In the genomic region with DNA sequence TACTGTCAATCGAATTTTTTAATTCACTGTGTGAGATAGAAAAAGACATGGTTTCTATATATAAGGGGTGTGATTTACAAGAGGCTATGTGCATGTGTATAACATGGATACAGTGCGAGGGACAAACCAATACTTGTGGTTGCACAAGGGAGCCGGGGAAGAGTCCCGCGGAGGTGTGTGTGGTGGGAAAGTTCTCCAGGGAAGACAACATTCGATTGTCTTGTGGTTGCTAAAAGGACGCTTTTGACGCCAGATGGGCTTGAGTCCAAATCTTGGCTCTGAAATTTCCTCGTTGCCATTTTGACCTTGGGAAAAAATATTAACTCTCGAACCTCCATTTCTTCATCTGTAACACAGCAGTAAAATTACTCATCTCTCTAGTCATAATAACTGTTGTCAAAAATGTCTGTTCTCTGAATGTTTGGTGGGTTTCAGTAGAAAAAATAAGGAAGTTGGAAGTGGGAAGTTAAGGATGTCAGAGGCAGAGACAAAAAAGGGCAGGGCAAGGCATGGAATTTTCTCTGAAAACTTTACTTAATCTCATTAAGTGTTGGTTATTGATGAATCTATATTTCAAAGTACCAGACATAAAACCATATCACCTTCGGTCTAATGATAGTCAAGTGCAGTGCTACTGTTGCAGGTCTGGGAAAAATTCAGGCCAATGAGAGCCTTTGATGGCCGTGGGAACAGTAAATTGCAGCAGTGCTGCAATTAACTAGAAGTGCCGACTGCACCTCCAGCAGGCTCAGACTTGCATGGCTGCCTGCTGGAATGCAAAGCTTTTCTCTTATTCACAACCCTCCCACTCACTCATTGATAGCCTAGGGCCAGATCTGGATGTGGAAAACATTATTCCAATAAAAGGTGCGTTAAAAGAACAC, we compare ENCODE assay signal across 16 cellular contexts. TPM values are rescaled to one million over a fixed set of nuclear protein-coding genes. Genes with fewer than 3 reads are reported as not detected.
DNase-seq lines count a peak whose midpoint lies in the region; TF ChIP-seq lines count a peak whose summit lies in the region.
"Had no signal": no experiment of that assay in that cellular context is flagged by ENCODE, and none has a peak within 500 bp of the region (broad histone marks: within the 10 kb centered on the region; RNA-seq: fewer than 3 reads in every experiment).

No MANE protein-coding gene starts in this region.

- in situ Hi-C loops in SK-MEL-5 (cut with HindIII; ENCODE audit: low pct_unique_long_range_greater_than_20kb, low sequenced_read_pairs): no loop called here

- DNase-seq in HEK293T (ENCODE audit: extremely low spot score) (peak; percentile 34), SK-MEL-5 (ENCODE audit: low read depth, low spot score) (peak; percentile 38), fibroblast of mammary gland (ENCODE audit: low read depth) (peak; percentile 55), prostate gland (ENCODE audit: low spot score) (peak; percentile 44), SK-N-SH (no peak), hippocampal formation (lab: John Stamatoyannopoulos, UW) (no peak), NCI-H2081 (lab: John Stamatoyannopoulos, UW) (no peak), GM19238 (ENCODE audit: insufficient read length, low spot score) (no peak)
- DNase-seq: head of caudate nucleus; HFFc6; mesenchymal stem cell; NCI-H1436 treated with DMSO at 0.1 percent for 48 hours; NCI-H748 treated with DMSO at 0.1 percent for 48 hours; SHP77 treated with DMSO at 0.1 percent for 48 hours; stimulated activated CD4-positive, alpha-beta T cell treated with anti-CD3 and anti-CD28 coated beads, Interleukin-1b, Interleukin-23, amount 100 ng/mL, for 48 hours; stimulated activated naive B cell treated with anti-CD40 and anti-IgM and Interleukin-4, amounts not matched to agents 10 μg/mL and 1 μg/mL and 100 μg/mL, for 72 hours had no signal

- no peaks in the 10 kb centered on the region for H3K9me2 ChIP-seq in SK-N-SH

- no peak for TF ChIP-seq EP300 in SK-N-SH (IDR thresholded peaks at IDR 0.05; ENCODE audit: borderline replicate concordance in 1 of 2, low read depth in 1 of 2, low read length in 1 of 2)

- H3K27me3 ChIP-seq in prostate gland (replicated peaks; ENCODE audit: insufficient read depth) (no peaks in the 10 kb centered on the region), SK-N-SH (ENCODE audit: insufficient read depth) (no peaks in the 10 kb centered on the region)

- no peak overlapping the region for H3K4me3 ChIP-seq in fibroblast of mammary gland (ENCODE audit: control insufficient read depth, low read depth, low read length)
- H3K4me3 ChIP-seq in prostate gland: no peak overlapping the region
- no peak overlapping the region for H3K4me3 ChIP-seq in SK-N-SH (ENCODE audit: low read depth in 2 of 2, low read length in 1 of 2)

- no peaks in the 10 kb centered on the region for H4K20me1 ChIP-seq in SK-N-SH (ENCODE audit: insufficient read depth)

- WGBS in prostate gland: 41% methylated on average over 14 of the region's 14 CpGs
- WGBS in SK-N-SH (ENCODE audit: low lambda C conversion rate): 60% methylated on average over 14 of the region's 14 CpGs

- POLR2A ChIA-PET in HEK293T (lab: Yijun Ruan, JAX): no interaction called here
- POLR2A ChIA-PET in SK-N-SH (lab: Yijun Ruan, JAX): no interaction called here

- no peak for TF ChIP-seq POLR2A in prostate gland (IDR thresholded peaks at IDR 0.05)

- H3K9ac ChIP-seq in SK-N-SH: no peak overlapping the region

- no peak overlapping the region for H3K27ac ChIP-seq in prostate gland
- H3K27ac ChIP-seq in SK-N-SH (ENCODE audit: low read depth in 2 of 2, low read length in 1 of 2): no peak overlapping the region

- TF ChIP-seq CTCF in fibroblast of mammary gland (conservative IDR thresholded peaks at IDR 0.05; ENCODE audit: control insufficient read depth, insufficient read depth, low read depth, low read length): no peak
- TF ChIP-seq CTCF in prostate gland (IDR thresholded peaks at IDR 0.05): no peak
- TF ChIP-seq CTCF in SK-N-SH (IDR thresholded peaks at IDR 0.05): no peak

- no peaks in the 10 kb centered on the region for H3F3A ChIP-seq in SK-N-SH (replicated peaks; ENCODE audit: insufficient read depth)

- H3K9me3 ChIP-seq in prostate gland: no peaks in the 10 kb centered on the region
- no peaks in the 10 kb centered on the region for H3K9me3 ChIP-seq in SK-N-SH

- no peaks in the 10 kb centered on the region for H3K4me1 ChIP-seq in prostate gland (replicated peaks)
- H3K4me1 ChIP-seq in SK-N-SH (ENCODE audit: control insufficient read depth in 1 of 2, insufficient read depth in 2 of 2, low read depth in 1 of 2, low read length in 1 of 2): peaks cover 0 to 3% of the 10 kb centered on the region in 2 experiments; a peak in 3 of 4 replicates

- no peak overlapping the region for H3K4me2 ChIP-seq in SK-N-SH

- H3K36me3 ChIP-seq in prostate gland (no peaks in the 10 kb centered on the region), SK-N-SH (replicated peaks in 1 of 2; ENCODE audit: control insufficient read depth in 1 of 2, insufficient read depth in 2 of 2, low read length in 1 of 2) (no peaks in the 10 kb centered on the region)

- intact Hi-C loops in prostate gland (cut with DNase I): no loop called here

- no peak for TF ChIP-seq RAD21 in SK-N-SH (IDR thresholded peaks at IDR 0.05; ENCODE audit: low read length)

- H3K79me2 ChIP-seq in SK-N-SH (ENCODE audit: insufficient read depth): no peaks in the 10 kb centered on the region

- no peak overlapping the region for H2AFZ ChIP-seq in SK-N-SH (ENCODE audit: low read depth)

- CTCF ChIA-PET in HEK293T (lab: Yijun Ruan, JAX): no interaction called here
- CTCF ChIA-PET in SK-N-SH (lab: Yijun Ruan, JAX): no interaction called here

TF ChIP-seq in HEK293T, 16 proteins besides CTCF, POLR2A, EP300 and RAD21:
- TF ChIP-seq LEF1 (IDR thresholded peaks at IDR 0.05; ENCODE audit: borderline replicate concordance): no peak
- no peak for TF ChIP-seq SUZ12 (IDR thresholded peaks at IDR 0.05)
- TF ChIP-seq L3MBTL2 (conservative IDR thresholded peaks at IDR 0.05): no peak
- no peak for TF ChIP-seq ARNT (IDR thresholded peaks at IDR 0.05)
- TF ChIP-seq, protein P1, sequence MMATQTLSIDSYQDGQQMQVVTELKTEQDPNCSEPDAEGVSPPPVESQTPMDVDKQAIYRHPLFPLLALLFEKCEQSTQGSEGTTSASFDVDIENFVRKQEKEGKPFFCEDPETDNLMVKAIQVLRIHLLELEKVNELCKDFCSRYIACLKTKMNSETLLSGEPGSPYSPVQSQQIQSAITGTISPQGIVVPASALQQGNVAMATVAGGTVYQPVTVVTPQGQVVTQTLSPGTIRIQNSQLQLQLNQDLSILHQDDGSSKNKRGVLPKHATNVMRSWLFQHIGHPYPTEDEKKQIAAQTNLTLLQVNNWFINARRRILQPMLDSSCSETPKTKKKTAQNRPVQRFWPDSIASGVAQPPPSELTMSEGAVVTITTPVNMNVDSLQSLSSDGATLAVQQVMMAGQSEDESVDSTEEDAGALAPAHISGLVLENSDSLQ (IDR thresholded peaks at IDR 0.05): no peak
- no peak for TF ChIP-seq HDGF (IDR thresholded peaks at IDR 0.05; ENCODE audit: borderline replicate concordance)
- no peak for TF ChIP-seq ZNF384 (IDR thresholded peaks at IDR 0.05)
- TF ChIP-seq FOXM1 (IDR thresholded peaks at IDR 0.05; ENCODE audit: borderline replicate concordance): no peak
- TF ChIP-seq FOXK2 (IDR thresholded peaks at IDR 0.05): no peak
- TF ChIP-seq TARDBP (IDR thresholded peaks at IDR 0.05): no peak
- no peak for TF ChIP-seq FOXA1 (IDR thresholded peaks at IDR 0.05)
- no peak for TF ChIP-seq SP1 (IDR thresholded peaks at IDR 0.05)
- no peak for TF ChIP-seq NFRKB (IDR thresholded peaks at IDR 0.05)
- TF ChIP-seq CTBP1 (IDR thresholded peaks at IDR 0.05; ENCODE audit: borderline replicate concordance): no peak
- TF ChIP-seq BHLHE40 (IDR thresholded peaks at IDR 0.05; ENCODE audit: borderline replicate concordance): no peak

TF ChIP-seq in SK-N-SH, 30 proteins besides CTCF, POLR2A, EP300 and RAD21 (continues in another document):
- TF ChIP-seq FOXM1 (IDR thresholded peaks at IDR 0.05; ENCODE audit: low read depth): no peak
- TF ChIP-seq, protein P2, sequence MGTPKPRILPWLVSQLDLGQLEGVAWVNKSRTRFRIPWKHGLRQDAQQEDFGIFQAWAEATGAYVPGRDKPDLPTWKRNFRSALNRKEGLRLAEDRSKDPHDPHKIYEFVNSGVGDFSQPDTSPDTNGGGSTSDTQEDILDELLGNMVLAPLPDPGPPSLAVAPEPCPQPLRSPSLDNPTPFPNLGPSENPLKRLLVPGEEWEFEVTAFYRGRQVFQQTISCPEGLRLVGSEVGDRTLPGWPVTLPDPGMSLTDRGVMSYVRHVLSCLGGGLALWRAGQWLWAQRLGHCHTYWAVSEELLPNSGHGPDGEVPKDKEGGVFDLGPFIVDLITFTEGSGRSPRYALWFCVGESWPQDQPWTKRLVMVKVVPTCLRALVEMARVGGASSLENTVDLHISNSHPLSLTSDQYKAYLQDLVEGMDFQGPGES (IDR thresholded peaks at IDR 0.05; ENCODE audit: low read depth, low read length): no peak
- TF ChIP-seq, protein P3, sequence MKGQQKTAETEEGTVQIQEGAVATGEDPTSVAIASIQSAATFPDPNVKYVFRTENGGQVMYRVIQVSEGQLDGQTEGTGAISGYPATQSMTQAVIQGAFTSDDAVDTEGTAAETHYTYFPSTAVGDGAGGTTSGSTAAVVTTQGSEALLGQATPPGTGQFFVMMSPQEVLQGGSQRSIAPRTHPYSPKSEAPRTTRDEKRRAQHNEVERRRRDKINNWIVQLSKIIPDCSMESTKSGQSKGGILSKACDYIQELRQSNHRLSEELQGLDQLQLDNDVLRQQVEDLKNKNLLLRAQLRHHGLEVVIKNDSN (IDR thresholded peaks at IDR 0.05; ENCODE audit: borderline replicate concordance, low read depth): no peak
- no peak for TF ChIP-seq TEAD4 (IDR thresholded peaks at IDR 0.05; ENCODE audit: borderline replicate concordance, insufficient read depth)
- no peak for TF ChIP-seq TCF12 (IDR thresholded peaks at IDR 0.05)
- no peak for TF ChIP-seq FOSL2 (IDR thresholded peaks at IDR 0.05; ENCODE audit: borderline replicate concordance, low read depth)
- no peak for TF ChIP-seq ELF1 (IDR thresholded peaks at IDR 0.05)
- TF ChIP-seq MEF2A (IDR thresholded peaks at IDR 0.05; ENCODE audit: borderline replicate concordance, low read depth): no peak

RNA-seq across cellular contexts. Expression of a gene that starts 16.6 kb away (rescaled TPM):
- 0.03 TPM in 1 of 2 replicates, not detected in the other for total RNA-seq in SK-MEL-5 (2014; rRNA removed; shearing (Covaris generic))
- polyA plus RNA-seq in SK-MEL-5 (2015; cell fraction: cytosol; rRNA removed): not detected in 2 replicates
- polyA plus RNA-seq in SK-MEL-5 (2015; cell fraction: nucleus; rRNA removed): not detected in 2 replicates
- total RNA-seq in prostate gland: 10 to 100 TPM; 19.6 to 83.6 TPM
- 2.5 and 3.0 TPM in 2 replicates for polyA plus RNA-seq in SK-N-SH (2012; rRNA removed)
- polyA plus RNA-seq in SK-N-SH (2012; cell fraction: cytosol; rRNA removed): 1.8 and 1.9 TPM in 2 replicates
- polyA plus RNA-seq in SK-N-SH (2012; cell fraction: nucleus; rRNA removed): 1.5 and 3.6 TPM in 2 replicates

Comparison
In these comparisons a context has a peak if more than half of its experiments do, and no peak if none do; other contexts are left out.
1. DNase-seq: peak in HEK293T (single experiment), SK-MEL-5 (single experiment), fibroblast of mammary gland (single experiment) and prostate gland (single experiment); none in SK-N-SH (single experiment), hippocampal formation (0 of 2), NCI-H2081 (0 of 2) and GM19238 (single experiment).
2. RNA of a gene that starts 16.6 kb away (total RNA-seq): 19.6 to 83.6 TPM in prostate gland; 0.03 TPM in SK-MEL-5; every median in the first group is over 10 times any median in the second.